In the genomic region with DNA sequence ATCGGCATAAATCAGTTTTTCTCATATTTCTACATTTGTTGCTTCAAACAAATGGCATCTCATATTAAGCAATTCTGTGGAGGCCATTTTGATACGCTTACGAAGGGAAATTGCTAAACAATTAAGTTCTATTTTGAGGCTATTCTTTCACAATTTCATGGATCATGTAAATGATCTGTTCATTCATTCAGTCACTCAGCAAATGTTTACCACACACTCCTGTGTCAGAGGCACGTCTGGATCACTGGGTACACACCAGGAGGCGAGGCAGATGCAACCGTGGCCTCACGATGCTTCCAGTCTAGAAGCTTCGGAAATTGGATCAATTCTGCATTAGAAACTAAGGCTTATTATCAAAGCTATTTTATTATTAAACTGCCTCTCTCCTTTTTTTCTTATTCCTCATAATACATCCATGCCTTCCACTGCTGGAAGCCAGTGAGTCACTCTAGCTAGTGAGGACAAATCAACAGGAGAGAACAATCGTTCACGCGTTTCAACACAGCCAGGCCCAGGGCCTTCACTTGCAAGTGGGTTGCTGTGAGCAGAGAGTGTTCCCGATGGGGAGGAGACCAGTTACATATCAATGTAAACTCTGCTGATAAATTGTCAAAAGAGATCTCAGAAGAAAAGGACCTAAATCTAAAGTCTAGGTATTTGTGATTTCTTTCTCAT, we compare ENCODE assay signal across 22 cellular contexts. TPM values are rescaled to one million over a fixed set of nuclear protein-coding genes. Genes with fewer than 3 reads are reported as not detected.
DNase-seq lines count a peak whose midpoint lies in the region; ATAC-seq and TF ChIP-seq lines count a peak whose summit lies in the region.
"Had no signal": no experiment of that assay in that cellular context is flagged by ENCODE, and none has a peak within 500 bp of the region (broad histone marks: within the 10 kb centered on the region; RNA-seq: fewer than 3 reads in every experiment).

No MANE protein-coding gene starts in this region.

- intact Hi-C loops in cardiac septum (cut with DNase I), result no loop called here
- intact Hi-C loops in heart right ventricle (cut with DNase I), result no loop called here
- intact Hi-C loops in activated CD8-positive, alpha-beta T cell treated with anti-CD3 and anti-CD28 coated beads for 36 hours (cut with micrococcal nuclease), result no loop called here

- peak; percentile 33 for DNase-seq in cardiac septum (ENCODE audit: low spot score)
- DNase-seq in heart right ventricle, result no peak
- DNase-seq in astrocyte of the hippocampus (ENCODE audit: low read depth, low spot score), result peak; percentile 6
- peak in 1 of 2 donors; percentile 55 for DNase-seq in foreskin keratinocyte
- no peak for DNase-seq in dedifferentiated amniotic fluid mesenchymal stem cell (ENCODE audit: extremely low spot score)
- no peak for DNase-seq in NCI-H1105 treated with DMSO at 0.1 percent for 48 hours (lab: John Stamatoyannopoulos, UW)
- DNase-seq in activated CD8-positive, alpha-beta T cell treated with anti-CD3 and anti-CD28 coated beads for 36 hours, result no peak
- no peak for DNase-seq in SHP77 treated with DMSO at 0.1 percent for 48 hours (lab: John Stamatoyannopoulos, UW)
- DNase-seq: activated CD4-positive, alpha-beta T cell treated with anti-CD3 and anti-CD28 coated beads, Interleukin-2, amount 10 ng/mL, durations not matched to agents 24 days and 14 days; activated naive CD8-positive, alpha-beta T cell treated with anti-CD3 and anti-CD28 coated beads for 36 hours; GOT3; lower lobe of right lung; NCI-H1105; NCI-H2029 treated with DMSO at 0.1 percent for 48 hours; NCI-H345; NCI-H774; retina; T-helper 17 cell had no signal

- ATAC-seq in heart right ventricle, result no peak
- peak; percentile 44 for ATAC-seq in foreskin keratinocyte
- ATAC-seq in activated CD8-positive, alpha-beta T cell treated with anti-CD3 and anti-CD28 coated beads for 36 hours, result no peak
- ATAC-seq: activated T-helper 17 cell treated with anti-CD3 and anti-CD28 coated beads, Interleukin-2, amount 50 U/mL, for 72 hours; lower lobe of right lung; T-helper 17 cell had no signal

- H3K27me3 Mint-ChIP-seq in activated CD8-positive, alpha-beta T cell treated with anti-CD3 and anti-CD28 coated beads for 36 hours, result peaks cover 2% of the 10 kb centered on the region

- H3K9me3 Mint-ChIP-seq in activated CD8-positive, alpha-beta T cell treated with anti-CD3 and anti-CD28 coated beads for 36 hours, result no peaks in the 10 kb centered on the region
- H3K9me3 Mint-ChIP-seq: activated CD4-positive, alpha-beta T cell treated with anti-CD3 and anti-CD28 coated beads, Interleukin-2, amount 10 ng/mL, durations not matched to agents 24 days and 14 days; activated naive CD8-positive, alpha-beta T cell treated with anti-CD3 and anti-CD28 coated beads for 36 hours; activated T-helper 17 cell treated with anti-CD3 and anti-CD28 coated beads, Interleukin-2, amount 50 U/mL, for 72 hours had no signal

- no peak overlapping the region for H3K4me3 ChIP-seq in heart right ventricle
- H3K4me3 ChIP-seq: cardiac muscle cell, lower lobe of right lung had no signal

- no peaks in the 10 kb centered on the region for H3K36me3 Mint-ChIP-seq in activated CD8-positive, alpha-beta T cell treated with anti-CD3 and anti-CD28 coated beads for 36 hours (ENCODE audit: low read depth)
- H3K36me3 Mint-ChIP-seq: activated naive CD8-positive, alpha-beta T cell treated with anti-CD3 and anti-CD28 coated beads for 36 hours had no signal

- no peak overlapping the region for H3K4me3 Mint-ChIP-seq in activated CD8-positive, alpha-beta T cell treated with anti-CD3 and anti-CD28 coated beads for 36 hours
- H3K4me3 Mint-ChIP-seq: activated CD4-positive, alpha-beta T cell treated with anti-CD3 and anti-CD28 coated beads, Interleukin-2, amount 10 ng/mL, durations not matched to agents 24 days and 14 days; activated naive CD8-positive, alpha-beta T cell treated with anti-CD3 and anti-CD28 coated beads for 36 hours; activated T-helper 17 cell treated with anti-CD3 and anti-CD28 coated beads, Interleukin-2, amount 50 U/mL, for 72 hours; B cell; T-helper 17 cell had no signal

- no peaks in the 10 kb centered on the region for H3K36me3 ChIP-seq in heart right ventricle
- H3K36me3 ChIP-seq: cardiac muscle cell, lower lobe of right lung had no signal

- H3K4me1 Mint-ChIP-seq in activated CD8-positive, alpha-beta T cell treated with anti-CD3 and anti-CD28 coated beads for 36 hours (ENCODE audit: low read depth), result no peaks in the 10 kb centered on the region
- H3K4me1 Mint-ChIP-seq: activated CD4-positive, alpha-beta T cell treated with anti-CD3 and anti-CD28 coated beads, Interleukin-2, amount 10 ng/mL, durations not matched to agents 24 days and 14 days; activated naive CD8-positive, alpha-beta T cell treated with anti-CD3 and anti-CD28 coated beads for 36 hours; activated T-helper 17 cell treated with anti-CD3 and anti-CD28 coated beads, Interleukin-2, amount 50 U/mL, for 72 hours; B cell; T-helper 17 cell had no signal

- CTCF ChIA-PET in activated CD8-positive, alpha-beta T cell treated with anti-CD3 and anti-CD28 coated beads for 36 hours (lab: Charles Lee), result no interaction called here

- TF ChIP-seq CTCF in heart right ventricle (IDR thresholded peaks at IDR 0.05), result no peak
- TF ChIP-seq CTCF in foreskin keratinocyte (conservative IDR thresholded peaks at IDR 0.05), result no peak
- no peak for TF ChIP-seq CTCF in activated CD8-positive, alpha-beta T cell treated with anti-CD3 and anti-CD28 coated beads for 36 hours (IDR thresholded peaks at IDR 0.05)

- H3K27ac ChIP-seq in heart right ventricle (no peak overlapping the region), foreskin keratinocyte (no peak overlapping the region)
- H3K27ac ChIP-seq: cardiac muscle cell, epithelial cell of prostate, lower lobe of right lung had no signal

- peaks cover 0 to 20% (median 2%) of the 10 kb centered on the region in 7 donors for H3K27me3 ChIP-seq in heart right ventricle
- peaks cover 11% of the 10 kb centered on the region for H3K27me3 ChIP-seq in foreskin keratinocyte
- H3K27me3 ChIP-seq: cardiac muscle cell had no signal

- H3K9me3 ChIP-seq in heart right ventricle, result peaks cover 0 to 15% (median 0%) of the 10 kb centered on the region in 11 donors
- H3K9me3 ChIP-seq: lower lobe of right lung had no signal

- H3K4me1 ChIP-seq in heart right ventricle (peaks cover 0 to 10% (median 0%) of the 10 kb centered on the region in 9 donors), foreskin keratinocyte (no peaks in the 10 kb centered on the region)
- H3K4me1 ChIP-seq: lower lobe of right lung had no signal

- POLR2A ChIA-PET in activated CD8-positive, alpha-beta T cell treated with anti-CD3 and anti-CD28 coated beads for 36 hours (lab: Charles Lee), result no interaction called here

- WGBS in heart right ventricle, 2 donors, result 86 to 87% methylated on average over 12 of the region's 12 CpGs

- no peak overlapping the region for H3K27ac Mint-ChIP-seq in activated CD8-positive, alpha-beta T cell treated with anti-CD3 and anti-CD28 coated beads for 36 hours
- H3K27ac Mint-ChIP-seq: activated CD4-positive, alpha-beta T cell treated with anti-CD3 and anti-CD28 coated beads, Interleukin-2, amount 10 ng/mL, durations not matched to agents 24 days and 14 days; activated naive CD8-positive, alpha-beta T cell treated with anti-CD3 and anti-CD28 coated beads for 36 hours; activated T-helper 17 cell treated with anti-CD3 and anti-CD28 coated beads, Interleukin-2, amount 50 U/mL, for 72 hours; B cell; T-helper 17 cell had no signal

RNA-seq across cellular contexts. Expression of a gene that starts 11.3 kb away (rescaled TPM):
- total RNA-seq in cardiac septum, result 7.2 TPM
- total RNA-seq in heart right ventricle, result 10 to 100 TPM in 1 of 10 donors, 1 to 10 TPM in 9; 3.9 to 11.3 (median 7.1) TPM
- 1 to 10 TPM; 2.4 to 4.5 TPM for polyA plus RNA-seq in heart right ventricle
- 9.3 and 10.9 TPM in 2 replicates for total RNA-seq in foreskin keratinocyte
- 5.9 and 6.7 TPM in 2 replicates for polyA plus RNA-seq in foreskin keratinocyte
- total RNA-seq in activated CD8-positive, alpha-beta T cell treated with anti-CD3 and anti-CD28 coated beads for 36 hours, result 10 to 100 TPM; 14.4 to 14.9 TPM

Comparison
In these comparisons a context has a peak if more than half of its experiments do, and no peak if none do; other contexts are left out.
1. DNase-seq: peak in cardiac septum (single experiment) and astrocyte of the hippocampus (single experiment); none in heart right ventricle (0 of 2), dedifferentiated amniotic fluid mesenchymal stem cell (single experiment), NCI-H1105 treated with DMSO at 0.1 percent for 48 hours (single experiment), activated CD8-positive, alpha-beta T cell treated with anti-CD3 and anti-CD28 coated beads for 36 hours (single experiment) and SHP77 treated with DMSO at 0.1 percent for 48 hours (single experiment).